ENCODE assay signal across 35 cellular contexts in genomic region chr3:84586427-84586826, GRCh38.
"Had no signal": no experiment of that assay in that cellular context is flagged by ENCODE, and none has a peak within 500 bp of the region (broad histone marks: within the 10 kb centered on the region; RNA-seq: fewer than 3 reads in every experiment).

No MANE protein-coding gene starts in this region.

- H3K9me3 ChIP-seq: MG63 had no signal

- H3K4me3 ChIP-seq: MG63 had no signal

- H3K36me3 ChIP-seq: MG63 had no signal

- H3K27me3 ChIP-seq: MG63 had no signal

- DNase-seq: Kasumi-1, MG63, MM.1S, MV-4-11, NCI-H1048, NCI-H1092, NCI-H1092 treated with DMSO at 0.1 percent for 48 hours, NCI-H1105, NCI-H1105 treated with DMSO at 0.1 percent for 48 hours, NCI-H1417, NCI-H1417 treated with DMSO at 0.1 percent for 48 hours, NCI-H1436, NCI-H1436 treated with DMSO at 0.1 percent for 48 hours, NCI-H146, NCI-H1694, NCI-H1694 treated with DMSO at 0.1 percent for 48 hours, NCI-H187, NCI-H187 treated with DMSO at 0.1 percent for 48 hours, NCI-H1930, NCI-H2029, NCI-H2029 treated with DMSO at 0.1 percent for 48 hours, NCI-H2081, NCI-H2081 treated with DMSO at 0.1 percent for 48 hours, NCI-H2107, NCI-H2171, NCI-H2171 treated with DMSO at 0.1 percent for 48 hours, NCI-H2227 treated with DMSO at 0.1 percent for 48 hours, NCI-H226, NCI-H345, NCI-H446, NCI-H446 treated with DMSO at 0.1 percent for 48 hours, NCI-H510A, NCI-H510A treated with DMSO at 0.1 percent for 48 hours, NCI-H524, NCI-H524 treated with DMSO at 0.1 percent for 48 hours had no signal
